8 cellular contexts compared by ENCODE assay signal in the genomic region with DNA sequence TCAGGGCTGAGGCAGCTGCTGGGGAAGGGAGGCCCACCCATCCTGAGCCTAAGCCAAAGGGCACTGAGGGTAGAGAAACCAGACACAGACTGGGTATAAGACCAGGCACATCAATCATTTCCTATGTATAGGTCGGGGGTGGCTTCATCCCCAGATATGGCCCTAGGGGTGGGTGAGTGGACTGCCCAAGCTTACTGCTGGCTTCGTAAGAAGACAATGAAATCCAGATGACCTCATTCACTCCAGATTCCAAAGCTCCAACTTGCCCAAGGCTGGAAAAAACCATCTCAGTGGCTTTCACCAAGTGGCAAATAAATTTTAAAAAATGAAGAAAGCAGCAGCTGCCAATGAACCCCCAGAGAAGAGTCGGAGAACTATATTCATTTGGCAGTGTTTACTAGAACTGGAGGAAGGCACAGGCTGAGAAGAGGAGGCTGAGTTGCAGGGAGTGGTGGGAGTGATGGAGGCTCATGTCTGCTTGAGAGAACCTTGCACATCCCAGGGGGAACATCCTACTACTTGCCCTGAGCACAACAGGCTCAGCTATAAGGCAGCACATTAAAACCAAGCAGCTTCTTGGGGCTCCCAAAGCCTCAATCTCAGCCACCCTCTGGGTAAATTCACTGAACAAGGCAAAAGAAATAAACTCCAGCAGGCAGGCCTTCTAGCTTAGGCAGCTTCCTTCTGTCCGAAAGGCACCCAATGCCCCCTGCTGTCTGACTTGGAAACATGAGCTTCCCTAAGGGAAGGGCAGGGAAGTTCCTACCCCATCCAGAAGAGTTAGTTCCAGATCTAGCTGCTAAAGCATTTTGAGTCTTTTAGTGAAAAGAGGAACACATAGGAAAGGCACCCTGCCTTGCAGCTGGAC. TPM values are rescaled to one million over a fixed set of nuclear protein-coding genes. Genes with fewer than 3 reads are reported as not detected.
A peak's percentile ranks its signal among the peaks of the same experiment; 100 is the strongest.
DNase-seq lines count a peak whose midpoint lies in the region; TF ChIP-seq lines count a peak whose summit lies in the region.

No MANE protein-coding gene starts in this region.

- no TSS peak for BruUV-seq in mammary epithelial cell (replicated peaks; lab: Mats Ljungman, UMichigan)

- dilution Hi-C loops in mammary epithelial cell (cut with HindIII; ENCODE audit: low sequenced_read_pairs), result loop anchor here (5.0 to 25.0 kb wide), 4 partner anchors 38 to 282 kb away; partner anchors contain the start of genes IGSF9 and TAGLN2

- in situ Hi-C loops in mammary epithelial cell (cut with MboI; ENCODE audit: low sequenced_read_pairs in 2 of 2), result no loop called here

- CTCF ChIA-PET in mammary epithelial cell (lab: Charles Lee; ENCODE audit: low non-redundant PET), result interaction anchor here (0.5 to 2.2 kb wide), 7 partner anchors 12 to 173 kb away, joined by 3 to 61 read pairs (median 3); no protein-coding TSS in a partner anchor

- H3K9ac ChIP-seq in mammary epithelial cell (ENCODE audit: insufficient read depth, low read length), result no peak overlapping the region

- TF ChIP-seq CTCF in mammary epithelial cell (conservative IDR thresholded peaks at IDR 0.05 in 1 of 2, IDR thresholded peaks at IDR 0.05 in 1 of 2; ENCODE audit: extremely low read depth in 1 of 2, insufficient read depth in 1 of 2, low read depth in 1 of 2, low read length in 2 of 2), result peak; percentile 46 to 66

- DNase-seq in DMS153 (lab: John Stamatoyannopoulos, UW), result peak; percentile 55
- peak; percentile 22 for DNase-seq in NCI-H1092 treated with DMSO at 0.1 percent for 48 hours (lab: John Stamatoyannopoulos, UW)
- peak; percentile 71 for DNase-seq in mammary epithelial cell
- peak; percentile 77 for DNase-seq in left kidney (ENCODE audit: low read depth, low spot score)
- DNase-seq in activated T-cell treated with anti-CD3 and anti-CD28 coated beads for 4 hours, result no peak
- DNase-seq in mesenteric fat pad (ENCODE audit: low spot score), result no peak
- DNase-seq in NCI-H748 (lab: John Stamatoyannopoulos, UW; ENCODE audit: unreplicated experiment), result no peak

- WGBS in mammary epithelial cell (ENCODE audit: low coverage, missing lambda C conversion rate), result 15% methylated on average over 4 of the region's 4 CpGs

- H3K4me1 ChIP-seq in mammary epithelial cell (ENCODE audit: insufficient read depth, low read length), result peaks cover 47% of the 10 kb centered on the region

- no peaks in the 10 kb centered on the region for H4K20me1 ChIP-seq in mammary epithelial cell (ENCODE audit: insufficient read depth, low read length)

- no peak overlapping the region for H3K4me2 ChIP-seq in mammary epithelial cell (ENCODE audit: insufficient read depth, low read depth, low read length)

- no peaks in the 10 kb centered on the region for H3K27me3 ChIP-seq in mammary epithelial cell (ENCODE audit: insufficient read depth, low read length)

- H3K79me2 ChIP-seq in mammary epithelial cell (ENCODE audit: insufficient read depth, low read length), result no peaks in the 10 kb centered on the region

- H3K27ac ChIP-seq in mammary epithelial cell (ENCODE audit: insufficient read depth, low read depth, low read length) (peak overlapping the region; percentile 63), temporal lobe (ENCODE audit: low read depth, low read length) (peak overlapping the region; percentile 88)

- intact Hi-C loops in mammary epithelial cell (cut with micrococcal nuclease), result loop anchor here (1.0 kb wide), 3 partner anchors 26 to 118 kb away; no protein-coding TSS in a partner anchor

- H3K9me3 ChIP-seq in mammary epithelial cell (replicated peaks; ENCODE audit: insufficient read depth, low read length), result no peaks in the 10 kb centered on the region

- no peak overlapping the region for H2AFZ ChIP-seq in mammary epithelial cell (ENCODE audit: low read depth, low read length)

- no peak overlapping the region for H3K4me3 ChIP-seq in mammary epithelial cell (replicated peaks in 1 of 3; ENCODE audit: insufficient read depth in 1 of 3, low read depth in 2 of 3, low read length in 3 of 3)

- H3K36me3 ChIP-seq in mammary epithelial cell (ENCODE audit: insufficient read depth, low read length), result peaks cover 41% of the 10 kb centered on the region

RNA-seq across cellular contexts. Expression of gene PEA15, which starts 14.1 kb away (rescaled TPM):
- total RNA-seq in mammary epithelial cell (100 to 1,000 TPM; 132 to 206 TPM), temporal lobe (178 TPM), mesenteric fat pad (486 TPM)
- polyA plus RNA-seq in mammary epithelial cell, result 352 TPM
- polyA minus RNA-seq in mammary epithelial cell, result 207 TPM

RNA-seq across cellular contexts. Expression of gene CASQ1, which starts 28.9 kb away (rescaled TPM):
- total RNA-seq in mammary epithelial cell, result not detected
- not detected for polyA plus RNA-seq in mammary epithelial cell
- polyA minus RNA-seq in mammary epithelial cell, result not detected
- total RNA-seq in temporal lobe, result 7.6 TPM
- total RNA-seq in mesenteric fat pad, result 0.39 TPM

RNA-seq across cellular contexts. Expression of gene DCAF8, which starts 43.1 kb away (rescaled TPM):
- total RNA-seq in mammary epithelial cell (10 to 100 TPM; 72.0 to 93.8 TPM), temporal lobe (47.9 TPM), mesenteric fat pad (127 TPM)
- 48.2 TPM for polyA plus RNA-seq in mammary epithelial cell
- 72.5 TPM for polyA minus RNA-seq in mammary epithelial cell

Comparison
In these comparisons a context has a peak if more than half of its experiments do, and no peak if none do; other contexts are left out.
1. DNase-seq: peak in DMS153 (single experiment), NCI-H1092 treated with DMSO at 0.1 percent for 48 hours (single experiment), mammary epithelial cell (single experiment) and left kidney (single experiment); none in activated T-cell treated with anti-CD3 and anti-CD28 coated beads for 4 hours (single experiment), mesenteric fat pad (single experiment) and NCI-H748 (single experiment).